Comparison of ENCODE assay signal across 15 cellular contexts in genomic region chr14:40656301-40656700, GRCh38.
"Had no signal": no experiment of that assay in that cellular context is flagged by ENCODE, and none has a peak within 500 bp of the region (broad histone marks: within the 10 kb centered on the region; RNA-seq: fewer than 3 reads in every experiment).

No MANE protein-coding gene starts in this region.

- H3K4me1 Mint-ChIP-seq: nephron had no signal

- H3K27me3 ChIP-seq: body of pancreas, gastroesophageal sphincter, sigmoid colon, upper lobe of left lung had no signal

- H3K36me3 ChIP-seq: gastroesophageal sphincter, prostate gland, sigmoid colon, upper lobe of left lung had no signal

- ATAC-seq: body of pancreas, gastroesophageal sphincter had no signal

- H3K9me3 Mint-ChIP-seq: nephron had no signal

- H3K4me1 ChIP-seq: body of pancreas, gastroesophageal sphincter, prostate gland, sigmoid colon, upper lobe of left lung had no signal

- H3K4me3 ChIP-seq: body of pancreas, gastroesophageal sphincter, prostate gland, sigmoid colon, upper lobe of left lung had no signal

- H3K27ac Mint-ChIP-seq: activated T-helper 2 cell treated with anti-CD3 and anti-CD28 coated beads, Interferon-gamma antibody, Interleukin-2, Interleukin-4, amounts not matched to agents 10 μg/mL and 5 μg/mL and 100 μg/mL, durations not matched to agents 14 hours and 24 hours and 36 hours; nephron had no signal

- DNase-seq: activated CD4-positive, alpha-beta T cell treated with anti-CD3 and anti-CD28 coated beads for 48 hours; activated naive CD4-positive, alpha-beta T cell treated with anti-CD3 and anti-CD28 coated beads, Interleukin-2, amount 50 U/mL, for 16 hours; body of pancreas; central memory CD4-positive, alpha-beta T cell; effector memory CD4-positive, alpha-beta T cell; mesendoderm; occipital lobe; sigmoid colon; stimulated activated CD4-positive, alpha-beta T cell treated with anti-CD3 and anti-CD28 coated beads, Interleukin-12 subunit alpha, Interleukin-12 subunit beta, amount 100 ng/mL, for 4 hours; stimulated activated naive CD4-positive, alpha-beta T cell; upper lobe of left lung had no signal

- H3K27ac ChIP-seq: body of pancreas, gastroesophageal sphincter, prostate gland, sigmoid colon, upper lobe of left lung had no signal

- H3K4me3 Mint-ChIP-seq: nephron had no signal

- H3K9me3 ChIP-seq: body of pancreas, gastroesophageal sphincter, prostate gland, sigmoid colon, upper lobe of left lung had no signal
